Comparison of ENCODE assay signal across 1 cellular context in genomic region chr12:106764738-106765137, GRCh38.
TF ChIP-seq lines count a peak whose summit lies in the region.

No MANE protein-coding gene starts in this region.

TF ChIP-seq in GM23338, 12 proteins besides CTCF, POLR2A, EP300 and RAD21 (continued from another document):
- TF ChIP-seq EZH2 (IDR thresholded peaks at IDR 0.05; ENCODE audit: low read depth, unreplicated experiment) (no peak), ZNF462 (CRISPR knock-in tag; IDR thresholded peaks at IDR 0.05) (no peak)
